Comparison of ENCODE assay signal across 21 cellular contexts in the genomic region with DNA sequence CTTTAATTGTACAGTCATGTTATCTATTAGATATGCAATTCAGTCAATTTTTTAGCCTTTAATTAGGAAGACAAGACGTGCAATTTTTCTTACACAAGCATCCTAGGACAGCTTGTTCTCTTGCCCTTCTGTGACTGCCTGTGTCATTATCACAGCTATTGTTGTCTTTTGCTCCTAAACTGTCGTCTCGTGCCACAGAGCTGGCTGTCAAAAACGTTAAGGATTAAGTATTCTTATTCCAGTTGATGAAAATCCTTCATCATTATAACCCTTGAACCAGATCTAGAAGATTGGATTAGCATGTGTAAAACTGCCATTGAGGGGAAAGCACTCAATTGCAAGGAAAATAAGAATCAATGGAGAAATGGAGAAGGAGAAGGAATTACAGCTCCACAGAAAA.
A peak's percentile ranks its signal among the peaks of the same experiment; 100 is the strongest.
DNase-seq lines count a peak whose midpoint lies in the region; ATAC-seq lines count a peak whose summit lies in the region.
"Had no signal": no experiment of that assay in that cellular context is flagged by ENCODE, and none has a peak within 500 bp of the region (broad histone marks: within the 10 kb centered on the region; RNA-seq: fewer than 3 reads in every experiment).

No MANE protein-coding gene starts in this region.

- DNase-seq in NCI-H82 (lab: John Stamatoyannopoulos, UW) = peak; percentile 47
- no peak for DNase-seq in NCI-H82 treated with DMSO at 0.1 percent for 48 hours (lab: John Stamatoyannopoulos, UW; ENCODE audit: unreplicated experiment)
- DNase-seq in NCI-H524 treated with DMSO at 0.1 percent for 48 hours (lab: John Stamatoyannopoulos, UW) = peak; percentile 9
- peak; percentile 32 for DNase-seq in retina
- no peak for DNase-seq in NCI-H1417 treated with DMSO at 0.1 percent for 48 hours (lab: John Stamatoyannopoulos, UW)
- DNase-seq: 8988T; ACHN; AML-193; BE2C; CD4-positive, alpha-beta T cell; CD8-positive, alpha-beta memory T cell; DMS 273 treated with DMSO at 0.1 percent for 48 hours; DMS79; EL; GDM1; GM23248; H7; HCEC 1CT had no signal

- ATAC-seq in HG03439 (IDR thresholded peaks at IDR 0.05; ENCODE audit: unreplicated experiment) = no peak
- ATAC-seq: A549, GM12878 had no signal

Comparison
In these comparisons a context has a peak if more than half of its experiments do, and no peak if none do; other contexts are left out.
1. DNase-seq: peak in NCI-H82 (single experiment), NCI-H524 treated with DMSO at 0.1 percent for 48 hours (single experiment) and retina (single experiment); none in NCI-H82 treated with DMSO at 0.1 percent for 48 hours (single experiment) and NCI-H1417 treated with DMSO at 0.1 percent for 48 hours (single experiment).